ENCODE assay signal across 15 cellular contexts in the genomic region with DNA sequence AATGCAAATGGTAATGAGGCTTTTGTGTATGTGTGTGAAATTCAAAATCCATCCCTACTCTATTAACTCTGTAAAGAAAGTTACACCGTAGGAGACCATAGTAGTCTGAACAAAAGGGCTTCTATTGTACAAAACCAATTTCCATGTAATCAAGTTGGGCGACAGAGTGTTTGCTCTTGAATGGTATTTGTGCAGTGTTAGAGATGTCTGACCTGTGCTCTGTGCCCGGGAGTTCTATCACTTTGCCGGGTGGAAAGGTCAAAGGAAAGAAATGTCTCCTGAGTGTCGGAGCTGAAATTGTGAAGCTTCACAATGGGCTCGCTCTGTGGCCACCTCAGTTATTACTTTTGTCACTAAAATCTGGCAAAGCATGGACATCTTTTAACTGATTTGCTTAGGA.
A peak's percentile ranks its signal among the peaks of the same experiment; 100 is the strongest.
DNase-seq lines count a peak whose midpoint lies in the region; ATAC-seq and TF ChIP-seq lines count a peak whose summit lies in the region.
"Had no signal": no experiment of that assay in that cellular context is flagged by ENCODE, and none has a peak within 500 bp of the region (broad histone marks: within the 10 kb centered on the region; RNA-seq: fewer than 3 reads in every experiment).

No MANE protein-coding gene starts in this region.

- no peak overlapping the region for H3K4me3 ChIP-seq in OCI-LY7 (ENCODE audit: low read depth, low read length, poor library complexity, severe bottlenecking)
- H3K4me3 ChIP-seq in mesenchymal stem cell (ENCODE audit: insufficient read depth in 1 of 2, low read depth in 1 of 2, low read length in 2 of 2) = no peak overlapping the region

- H3K4me1 Mint-ChIP-seq in brain (peaks cover 18% of the 10 kb centered on the region), progenitor cell of endocrine pancreas (ENCODE audit: low read depth) (peaks cover 13% of the 10 kb centered on the region), natural killer cell (no peaks in the 10 kb centered on the region)
- H3K4me1 Mint-ChIP-seq: B cell had no signal

- H2BK15ac ChIP-seq in mesenchymal stem cell (ENCODE audit: low read depth, poor library complexity, severe bottlenecking) = no peak overlapping the region

- H3K4ac ChIP-seq in mesenchymal stem cell (ENCODE audit: low read depth in 1 of 2, low read length in 2 of 2) = no peak overlapping the region

- H3K79me1 ChIP-seq in mesenchymal stem cell (replicated peaks; ENCODE audit: low read length, poor library complexity, severe bottlenecking) = no peaks in the 10 kb centered on the region

- ATAC-seq in natural killer cell = no peak

- H2AFZ ChIP-seq in OCI-LY7 (ENCODE audit: low read length) (no peak overlapping the region), mesenchymal stem cell (ENCODE audit: low read depth, low read length) (no peak overlapping the region)

- no peak overlapping the region for H2BK12ac ChIP-seq in mesenchymal stem cell (ENCODE audit: low read length in 2 of 2)

- H3K4me2 ChIP-seq in OCI-LY7 (ENCODE audit: low read length) (no peak overlapping the region), mesenchymal stem cell (ENCODE audit: low read length, poor library complexity, severe bottlenecking) (no peak overlapping the region)

- H2AK5ac ChIP-seq in mesenchymal stem cell (ENCODE audit: low read length, severe bottlenecking) = no peak overlapping the region

- no TSS peak for BruUV-seq in OCI-LY7 (replicated peaks; lab: Mats Ljungman, UMichigan)

- H3K79me2 ChIP-seq in OCI-LY7 (ENCODE audit: insufficient read depth, low read depth, low read length) = no peaks in the 10 kb centered on the region

- peaks cover 18% of the 10 kb centered on the region for H3K27me3 Mint-ChIP-seq in brain
- no peaks in the 10 kb centered on the region for H3K27me3 Mint-ChIP-seq in progenitor cell of endocrine pancreas
- no peaks in the 10 kb centered on the region for H3K27me3 Mint-ChIP-seq in natural killer cell (ENCODE audit: low read depth in 2 of 2)
- H3K27me3 Mint-ChIP-seq: B cell had no signal

- H3K9me3 Mint-ChIP-seq in brain (no peaks in the 10 kb centered on the region), progenitor cell of endocrine pancreas (ENCODE audit: low read depth) (peaks cover 7% of the 10 kb centered on the region), natural killer cell (peaks cover 2 to 3% of the 10 kb centered on the region in 2 donors)
- H3K9me3 Mint-ChIP-seq: CD4-positive, alpha-beta T cell; H9 had no signal

- no peak overlapping the region for H3K23ac ChIP-seq in mesenchymal stem cell (ENCODE audit: low read length in 2 of 2)

- no peak overlapping the region for H3K9ac ChIP-seq in mesenchymal stem cell (ENCODE audit: low read length)

- CTCF ChIA-PET in OCI-LY7 (lab: Charles Lee; ENCODE audit: unreplicated experiment) = no interaction called here

- H3K27ac ChIP-seq in OCI-LY7 (ENCODE audit: low read depth, low read length, poor library complexity, severe bottlenecking) (no peak overlapping the region), mesenchymal stem cell (ENCODE audit: low read length, poor library complexity, severe bottlenecking) (no peak overlapping the region)

- H3K36me3 Mint-ChIP-seq in brain = no peaks in the 10 kb centered on the region
- peaks cover 7% of the 10 kb centered on the region for H3K36me3 Mint-ChIP-seq in progenitor cell of endocrine pancreas (ENCODE audit: insufficient read depth)
- no peaks in the 10 kb centered on the region for H3K36me3 Mint-ChIP-seq in natural killer cell

- POLR2A ChIA-PET in OCI-LY7 (lab: Charles Lee) = no interaction called here

- no peak overlapping the region for H4K91ac ChIP-seq in mesenchymal stem cell (ENCODE audit: low read length)

- intact Hi-C loops in OCI-LY7 (cut with micrococcal nuclease; ENCODE audit: unreplicated experiment) (no loop called here), natural killer cell (cut with micrococcal nuclease) (no loop called here)

- no peak overlapping the region for H3K18ac ChIP-seq in mesenchymal stem cell (ENCODE audit: low read depth in 1 of 2, low read length in 2 of 2)

- H3K4me3 Mint-ChIP-seq in brain = peak overlapping the region in 3 of 5 experiments; percentile 52 to 78 (median 74)
- H3K4me3 Mint-ChIP-seq in progenitor cell of endocrine pancreas (ENCODE audit: low read depth) = no peak overlapping the region
- no peak overlapping the region for H3K4me3 Mint-ChIP-seq in natural killer cell
- H3K4me3 Mint-ChIP-seq: B cell; CD4-positive, alpha-beta T cell; H9 had no signal

- H3K27ac Mint-ChIP-seq in brain (peak overlapping the region in 1 of 5 experiments; percentile 19), progenitor cell of endocrine pancreas (peak overlapping the region; percentile 82), natural killer cell (no peak overlapping the region)
- H3K27ac Mint-ChIP-seq: B cell; CD4-positive, alpha-beta T cell had no signal

- H3K14ac ChIP-seq in mesenchymal stem cell (ENCODE audit: low read length in 2 of 2) = no peak overlapping the region

- H4K20me1 ChIP-seq in OCI-LY7 (ENCODE audit: insufficient read depth, low read length) = no peaks in the 10 kb centered on the region

- no peak overlapping the region for H2BK5ac ChIP-seq in mesenchymal stem cell (ENCODE audit: low read depth, low read length, poor library complexity, severe bottlenecking)

- TF ChIP-seq CTCF in brain (conservative IDR thresholded peaks at IDR 0.05) (no peak), progenitor cell of endocrine pancreas (IDR thresholded peaks at IDR 0.05; ENCODE audit: unreplicated experiment) (no peak), OCI-LY7 (conservative IDR thresholded peaks at IDR 0.05; ENCODE audit: low read length) (no peak), natural killer cell (IDR thresholded peaks at IDR 0.05) (no peak)

- H3K36me3 ChIP-seq in OCI-LY7 (ENCODE audit: insufficient read depth, low read length) (no peaks in the 10 kb centered on the region), mesenchymal stem cell (ENCODE audit: control insufficient read depth in 1 of 2, insufficient read depth in 2 of 2, low read depth in 1 of 2, low read length in 2 of 2) (no peaks in the 10 kb centered on the region)

- H3K4me1 ChIP-seq in OCI-LY7 (ENCODE audit: insufficient read depth, low read length, poor library complexity, severe bottlenecking) (no peaks in the 10 kb centered on the region), mesenchymal stem cell (ENCODE audit: control insufficient read depth, insufficient read depth, low read depth, low read length) (no peaks in the 10 kb centered on the region)

- no peaks in the 10 kb centered on the region for H3K27me3 ChIP-seq in mesenchymal stem cell (ENCODE audit: control insufficient read depth in 1 of 2, insufficient read depth in 1 of 2, low read length in 2 of 2)

- H3K9me2 ChIP-seq in OCI-LY7 (ENCODE audit: insufficient read depth, low read length) = no peaks in the 10 kb centered on the region

- WGBS in mesenchymal stem cell = 98% methylated on average over 6 of the region's 6 CpGs

- H3K9me3 ChIP-seq in OCI-LY7 (ENCODE audit: low read length) (no peaks in the 10 kb centered on the region), mesenchymal stem cell (ENCODE audit: control insufficient read depth, low read length) (no peaks in the 10 kb centered on the region)

- peak; percentile 97 for DNase-seq in NCI-H146 (lab: John Stamatoyannopoulos, UW)
- DNase-seq in NCI-H526 treated with DMSO at 0.1 percent for 48 hours (lab: John Stamatoyannopoulos, UW) = peak; percentile 4
- no peak for DNase-seq in progenitor cell of endocrine pancreas (ENCODE audit: low spot score, unreplicated experiment)
- DNase-seq in OCI-LY7 (ENCODE audit: low spot score) = no peak
- no peak for DNase-seq in mesenchymal stem cell
- DNase-seq in natural killer cell = no peak
- DNase-seq: C1 segment of cervical spinal cord; CD4-positive, alpha-beta T cell; DMS153; DMS79 treated with DMSO at 0.1 percent for 48 hours; EL; GOT3; H9 had no signal

- no peak overlapping the region for H2BK120ac ChIP-seq in mesenchymal stem cell (ENCODE audit: low read depth, low read length)

- H4K8ac ChIP-seq in mesenchymal stem cell (ENCODE audit: low read length) = no peak overlapping the region

Comparison
In these comparisons a context has a peak if more than half of its experiments do, and no peak if none do; other contexts are left out.
1. DNase-seq: peak in NCI-H146 (single experiment) and NCI-H526 treated with DMSO at 0.1 percent for 48 hours (single experiment); none in progenitor cell of endocrine pancreas (single experiment), OCI-LY7 (single experiment), mesenchymal stem cell (single experiment) and natural killer cell (single experiment).
2. H3K4me3 Mint-ChIP-seq: peak in brain (3 of 5); none in progenitor cell of endocrine pancreas (single experiment) and natural killer cell (single experiment).